Comparison of ENCODE assay signal across 1 cellular context in genomic region chr10:79981673-79982485, GRCh38.
A peak's percentile ranks its signal among the peaks of the same experiment; 100 is the strongest.
TF ChIP-seq lines count a peak whose summit lies in the region.

No MANE protein-coding gene starts in this region.

TF ChIP-seq in WTC11, 78 proteins besides CTCF, POLR2A, EP300 and RAD21 (continued from another document):
- TF ChIP-seq MAX (CRISPR knock-in tag; IDR thresholded peaks at IDR 0.05) = no peak; the same call in 1 of the 2 replicates
- no peak for TF ChIP-seq ATF6 (CRISPR knock-in tag; IDR thresholded peaks at IDR 0.05)
- no peak for TF ChIP-seq NFATC4 (CRISPR knock-in tag; IDR thresholded peaks at IDR 0.05)
- no peak for TF ChIP-seq FOXJ3 (CRISPR knock-in tag; IDR thresholded peaks at IDR 0.05; ENCODE audit: borderline replicate concordance)
- TF ChIP-seq ZBTB21 (CRISPR knock-in tag; IDR thresholded peaks at IDR 0.05; ENCODE audit: borderline replicate concordance) = peak; percentile 61
- no peak for TF ChIP-seq E2F1 (CRISPR knock-in tag; IDR thresholded peaks at IDR 0.05)
- TF ChIP-seq FOXP1 (CRISPR knock-in tag; IDR thresholded peaks at IDR 0.05; ENCODE audit: borderline replicate concordance) = no peak; the same call in 1 of the 2 replicates
- TF ChIP-seq ZNF425 (CRISPR knock-in tag; conservative IDR thresholded peaks at IDR 0.05) = no peak
- TF ChIP-seq GABPB1 (CRISPR knock-in tag; IDR thresholded peaks at IDR 0.05) = no peak
- TF ChIP-seq ATF1 (CRISPR knock-in tag; IDR thresholded peaks at IDR 0.05) = no peak
- TF ChIP-seq E2F4 (CRISPR knock-in tag; IDR thresholded peaks at IDR 0.05; ENCODE audit: borderline replicate concordance, low read depth) = no peak
- TF ChIP-seq KAT7 (CRISPR knock-in tag; IDR thresholded peaks at IDR 0.05; ENCODE audit: borderline replicate concordance) = peak; percentile 66; the same call in 1 of the 2 replicates
- 0 out of 2 replicates have a peak, but pooled peaks have one; percentile 55 for TF ChIP-seq FOXK1 (CRISPR knock-in tag; IDR thresholded peaks at IDR 0.05)
- TF ChIP-seq HMGA2 (CRISPR knock-in tag; IDR thresholded peaks at IDR 0.05) = no peak
- no peak for TF ChIP-seq JAZF1 (CRISPR knock-in tag; IDR thresholded peaks at IDR 0.05)
- TF ChIP-seq E2F5 (CRISPR knock-in tag; IDR thresholded peaks at IDR 0.05) = no peak; the same call in 1 of the 2 replicates
- peak; percentile 86 for TF ChIP-seq ZNF423 (CRISPR knock-in tag; IDR thresholded peaks at IDR 0.05)
- TF ChIP-seq MYBL2 (CRISPR knock-in tag; IDR thresholded peaks at IDR 0.05) = peak; percentile 51; the same call in 1 of the 2 replicates
- no peak for TF ChIP-seq EMX1 (CRISPR knock-in tag; IDR thresholded peaks at IDR 0.05)
- no peak for TF ChIP-seq ZNF532 (CRISPR knock-in tag; IDR thresholded peaks at IDR 0.05; ENCODE audit: borderline replicate concordance)
TF ChIP-seq in WTC11: peak in this region for 13.
